Comparison of ENCODE assay signal across 37 cellular contexts in genomic region chr2:140187086-140187485, GRCh38.
DNase-seq lines count a peak whose midpoint lies in the region; ATAC-seq, FAIRE-seq and TF ChIP-seq lines count a peak whose summit lies in the region.
"Had no signal": no experiment of that assay in that cellular context is flagged by ENCODE, and none has a peak within 500 bp of the region (broad histone marks: within the 10 kb centered on the region; RNA-seq: fewer than 3 reads in every experiment).

No MANE protein-coding gene starts in this region.

- H3K4me3 Mint-ChIP-seq in GM23338 (no peak overlapping the region), H9 (no peak overlapping the region)
- H3K4me3 Mint-ChIP-seq: B cell; CD14-positive monocyte; CD4-positive, alpha-beta memory T cell; CD4-positive, alpha-beta T cell; CD4-positive, CD25-positive, alpha-beta regulatory T cell; CD8-positive, alpha-beta memory T cell; CD8-positive, alpha-beta T cell had no signal

- no peaks in the 10 kb centered on the region for H3K36me3 Mint-ChIP-seq in GM23338 (ENCODE audit: low read depth)
- no peaks in the 10 kb centered on the region for H3K36me3 Mint-ChIP-seq in H9 (ENCODE audit: insufficient read depth in 1 of 3, low read depth in 3 of 3)
- H3K36me3 Mint-ChIP-seq: CD14-positive monocyte; CD4-positive, alpha-beta memory T cell; CD4-positive, CD25-positive, alpha-beta regulatory T cell; CD8-positive, alpha-beta memory T cell; CD8-positive, alpha-beta T cell had no signal

- in situ Hi-C loops in HepG2 (cut with HindIII; ENCODE audit: extremely low pct_ligation_motif_present, low pct_unique_long_range_greater_than_20kb): no loop called here

- H3K23me2 ChIP-seq in H9 (ENCODE audit: insufficient read length, low read depth, low read length, poor library complexity, severe bottlenecking): no peaks in the 10 kb centered on the region

- H3K4ac ChIP-seq in H9 (ENCODE audit: low read depth, low read length): no peak overlapping the region

- H3K36me3 ChIP-seq in HepG2 (replicated peaks in 1 of 2; ENCODE audit: control insufficient read depth in 1 of 2, insufficient read depth in 2 of 2, low read length in 2 of 2) (no peaks in the 10 kb centered on the region), right lobe of liver (no peaks in the 10 kb centered on the region), GM23338 (ENCODE audit: insufficient read depth) (no peaks in the 10 kb centered on the region), HEK293 (ENCODE audit: control insufficient read depth in 2 of 2, insufficient read depth in 1 of 2, low read length in 2 of 2) (no peaks in the 10 kb centered on the region)
- H3K36me3 ChIP-seq: BE2C; BLaER1; BLaER1 treated with 17β-estradiol and CSF1 and Interleukin-3, amounts not matched to agents 10 nM and 100 nM had no signal

- H2AK5ac ChIP-seq in H9 (ENCODE audit: insufficient read length, low read length): no peak overlapping the region

- 3% methylated on average over 4 of the region's 4 CpGs for WGBS in HepG2 (ENCODE audit: low lambda C conversion rate)
- WGBS in right lobe of liver (ENCODE audit: insufficient coverage, low coverage, low lambda C conversion rate, missing lambda C conversion rate): 53% methylated on average over 4 of the region's 4 CpGs
- WGBS in H9 (ENCODE audit: extremely low coverage, insufficient read length, low lambda C conversion rate): no CpG with 5 or more reads among the region's 4 CpGs

- POLR2A ChIA-PET in HepG2 (lab: Yijun Ruan, JAX): no interaction called here
- POLR2A ChIA-PET in HEK293 (lab: Yijun Ruan, JAX): no interaction called here

- intact Hi-C loops in HepG2 (cut with micrococcal nuclease; ENCODE audit: unreplicated experiment) (no loop called here), right lobe of liver (cut with DNase I) (no loop called here)

- no peak overlapping the region for H2BK15ac ChIP-seq in H9 (ENCODE audit: low read depth, low read length)

- TF ChIP-seq RAD21 in HepG2 (CRISPR knock-in tag; IDR thresholded peaks at IDR 0.05): no peak

- H3K27me3 Mint-ChIP-seq in GM23338 (ENCODE audit: insufficient read depth, low read depth, poor library complexity) (no peaks in the 10 kb centered on the region), H9 (ENCODE audit: low read depth) (no peaks in the 10 kb centered on the region)
- H3K27me3 Mint-ChIP-seq: B cell; CD4-positive, alpha-beta memory T cell; CD4-positive, alpha-beta T cell; CD4-positive, CD25-positive, alpha-beta regulatory T cell; CD8-positive, alpha-beta memory T cell had no signal

- no peak overlapping the region for H3K56ac ChIP-seq in H9 (ENCODE audit: insufficient read length, low read depth, low read length)

- H3K18ac ChIP-seq in H9 (ENCODE audit: insufficient read length, low read depth, low read length): no peak overlapping the region

- no peak overlapping the region for H2BK120ac ChIP-seq in H9 (ENCODE audit: low read depth, low read length, poor library complexity, severe bottlenecking)

- no peak overlapping the region for H2BK12ac ChIP-seq in H9 (ENCODE audit: insufficient read length, low read depth, low read length)

- H3K27me3 ChIP-seq in HepG2 (ENCODE audit: control insufficient read depth in 1 of 2, insufficient read depth in 2 of 2, low read length in 2 of 2) (no peaks in the 10 kb centered on the region), right lobe of liver (no peaks in the 10 kb centered on the region), GM23338 (ENCODE audit: insufficient read depth) (no peaks in the 10 kb centered on the region), H9 (ENCODE audit: insufficient read depth, low read length) (no peaks in the 10 kb centered on the region)
- H3K27me3 ChIP-seq: BE2C; BLaER1; BLaER1 treated with 17β-estradiol and CSF1 and Interleukin-3, amounts not matched to agents 10 nM and 100 nM had no signal

- no peak overlapping the region for H3K4me2 ChIP-seq in HepG2 (ENCODE audit: low read depth, low read length)
- no peak overlapping the region for H3K4me2 ChIP-seq in GM23338
- H3K4me2 ChIP-seq in H9 (ENCODE audit: insufficient read depth, insufficient read length, low read length): no peak overlapping the region
- H3K4me2 ChIP-seq: A549; BLaER1; BLaER1 treated with 17β-estradiol and CSF1 and Interleukin-3, amounts not matched to agents 10 nM and 100 nM had no signal

- TF ChIP-seq CTCF in HepG2 (CRISPR knock-in tag; IDR thresholded peaks at IDR 0.05): no peak
- TF ChIP-seq CTCF in right lobe of liver (IDR thresholded peaks at IDR 0.05): no peak
- TF ChIP-seq CTCF in GM23338 (conservative IDR thresholded peaks at IDR 0.05; ENCODE audit: low read depth in 2 of 2): no peak
- TF ChIP-seq CTCF in H9 (conservative IDR thresholded peaks at IDR 0.05): no peak
- no peak for TF ChIP-seq CTCF in HEK293 (tag by site-specific recombination; IDR thresholded peaks at IDR 0.05)

- no peak overlapping the region for H3K23ac ChIP-seq in H9 (ENCODE audit: insufficient read length, low read depth, low read length)

- no peaks in the 10 kb centered on the region for H3F3A ChIP-seq in GM23338 (replicated peaks; ENCODE audit: low read depth)

- FAIRE-seq in HepG2 (lab: Jason Lieb, UNC) (no peak), GM19239 (lab: Jason Lieb, UNC) (no peak)
- FAIRE-seq: A204.1, A549, D721Med had no signal

- no peak overlapping the region for H4K91ac ChIP-seq in H9 (ENCODE audit: insufficient read length, low read depth, low read length)

- H3K9ac ChIP-seq in HepG2 (ENCODE audit: insufficient read depth, low read depth, low read length) (no peak overlapping the region), H9 (ENCODE audit: extremely low read depth, insufficient read length, low read length) (no peak overlapping the region)
- H3K9ac ChIP-seq: BLaER1; BLaER1 treated with 17β-estradiol and CSF1 and Interleukin-3, amounts not matched to agents 10 nM and 100 nM had no signal

- DNase-seq in HepG2 (ENCODE audit: low spot score) (no peak), right lobe of liver (no peak), GM23338 (ENCODE audit: low spot score) (no peak), H9 (no peak), GM19239 (ENCODE audit: insufficient read length, low spot score) (no peak)
- no peak for DNase-seq in stimulated activated CD4-positive, alpha-beta T cell treated with anti-CD3 and anti-CD28 coated beads, Interleukin-1b, Interleukin-23, amount 100 ng/mL, for 48 hours
- DNase-seq: 8988T; ACHN; AML-193; BE2C; C1 segment of cervical spinal cord; Caco-2; Calu3; CD4-positive, alpha-beta memory T cell; CD4-positive, alpha-beta T cell; CD4-positive, CD25-positive, alpha-beta regulatory T cell; CD8-positive, alpha-beta memory T cell; CD8-positive, alpha-beta T cell; COR-L47; DMS 273 treated with DMSO at 0.1 percent for 48 hours; DMS153; DMS53; DMS79; DMS79 treated with DMSO at 0.1 percent for 48 hours; DND-41; EL had no signal

- H3K27ac Mint-ChIP-seq in GM23338: 0 out of 2 replicates have a peak overlapping the region, but pooled peaks have one; percentile 47
- H3K27ac Mint-ChIP-seq in H9: peak overlapping the region in 2 of 3 experiments; percentile 4 to 44; a peak in 3 of 7 replicates
- H3K27ac Mint-ChIP-seq: B cell; CD14-positive monocyte; CD4-positive, alpha-beta memory T cell; CD4-positive, alpha-beta T cell; CD4-positive, CD25-positive, alpha-beta regulatory T cell; CD8-positive, alpha-beta memory T cell; CD8-positive, alpha-beta T cell had no signal

- TF ChIP-seq EP300 in HepG2 (IDR thresholded peaks at IDR 0.05; ENCODE audit: low read depth in 2 of 2, low read length in 2 of 2) (no peak), HepG2 (CRISPR knock-in tag; IDR thresholded peaks at IDR 0.05; ENCODE audit: borderline replicate concordance) (no peak)

- H3K27ac ChIP-seq in HepG2 (ENCODE audit: extremely low read length, insufficient read depth, low read length) (no peak overlapping the region), right lobe of liver (no peak overlapping the region), GM23338 (ENCODE audit: low read depth) (no peak overlapping the region), H9 (ENCODE audit: insufficient read length, low read depth, low read length) (no peak overlapping the region), HEK293 (ENCODE audit: extremely low read depth, low read depth, low read length) (no peak overlapping the region)
- H3K27ac ChIP-seq: 22Rv1; A549; BLaER1; BLaER1 treated with 17β-estradiol and CSF1 and Interleukin-3, amounts not matched to agents 10 nM and 100 nM; C4-2B had no signal

- H3K4me3 ChIP-seq in HepG2 (replicated peaks in 1 of 3; ENCODE audit: insufficient read depth in 1 of 3, low read depth in 2 of 3, low read length in 3 of 3) (no peak overlapping the region), right lobe of liver (no peak overlapping the region), GM23338 (no peak overlapping the region), HEK293 (ENCODE audit: low read depth, low read length) (no peak overlapping the region)
- H3K4me3 ChIP-seq: A549; BLaER1; BLaER1 treated with 17β-estradiol and CSF1 and Interleukin-3, amounts not matched to agents 10 nM and 100 nM had no signal

- H3K9me3 Mint-ChIP-seq in GM23338 (no peaks in the 10 kb centered on the region), H9 (no peaks in the 10 kb centered on the region; a peak in 1 of 5 replicates)

- no peaks in the 10 kb centered on the region for H3K79me1 ChIP-seq in H9 (ENCODE audit: insufficient read depth, low read depth, low read length, poor library complexity, severe bottlenecking)

- H3K9me3 ChIP-seq in HepG2 (ENCODE audit: low read length): no peaks in the 10 kb centered on the region
- H3K9me3 ChIP-seq in right lobe of liver: no peaks in the 10 kb centered on the region
- no peaks in the 10 kb centered on the region for H3K9me3 ChIP-seq in H9 (ENCODE audit: control insufficient read depth, low read depth, low read length)
- H3K9me3 ChIP-seq in HEK293 (ENCODE audit: control insufficient read depth, insufficient read depth, low read depth, low read length): no peaks in the 10 kb centered on the region
- H3K9me3 ChIP-seq: A549; BE2C; BLaER1; BLaER1 treated with 17β-estradiol and CSF1 and Interleukin-3, amounts not matched to agents 10 nM and 100 nM; Caco-2 had no signal

- CTCF ChIA-PET in HepG2 (lab: Yijun Ruan, JAX; ENCODE audit: low intra/inter-chr PET ratio, low total read pairs): no interaction called here
- CTCF ChIA-PET in HEK293 (lab: Yijun Ruan, JAX): interaction anchor here (0.5 kb wide), 1 partner anchor 1956 kb away, joined by 3 read pairs; no protein-coding TSS in a partner anchor

- H4K5ac ChIP-seq in H9 (ENCODE audit: insufficient read length, low read depth, low read length): no peak overlapping the region

- no peak for TF ChIP-seq POLR2A in HepG2 (IDR thresholded peaks at IDR 0.05; ENCODE audit: insufficient read depth in 1 of 2, low read depth in 2 of 2, low read length in 2 of 2)
- TF ChIP-seq POLR2A in right lobe of liver (IDR thresholded peaks at IDR 0.05): no peak

- H2BK5ac ChIP-seq in H9 (ENCODE audit: insufficient read length, low read length): no peak overlapping the region

- peaks cover 15% of the 10 kb centered on the region; the same call in 2 of the 3 replicates for H3K4me1 Mint-ChIP-seq in GM23338
- peaks cover 4 to 10% of the 10 kb centered on the region in 2 experiments for H3K4me1 Mint-ChIP-seq in H9
- H3K4me1 Mint-ChIP-seq: B cell; CD14-positive monocyte; CD4-positive, alpha-beta memory T cell; CD4-positive, CD25-positive, alpha-beta regulatory T cell; CD8-positive, alpha-beta memory T cell had no signal

- no peaks in the 10 kb centered on the region for H4K20me1 ChIP-seq in HepG2 (ENCODE audit: insufficient read depth, low read length)
- no peaks in the 10 kb centered on the region for H4K20me1 ChIP-seq in GM23338 (replicated peaks; ENCODE audit: insufficient read depth)
- no peaks in the 10 kb centered on the region for H4K20me1 ChIP-seq in H9 (ENCODE audit: control insufficient read depth, insufficient read depth, insufficient read length)
- H4K20me1 ChIP-seq: BLaER1; BLaER1 treated with 17β-estradiol and CSF1 and Interleukin-3, amounts not matched to agents 10 nM and 100 nM had no signal

- no peak overlapping the region for H3K14ac ChIP-seq in H9 (ENCODE audit: insufficient read depth, low read length)

- no peaks in the 10 kb centered on the region for H3K79me2 ChIP-seq in HepG2 (ENCODE audit: insufficient read depth, low read length)
- no peaks in the 10 kb centered on the region for H3K79me2 ChIP-seq in GM23338 (replicated peaks; ENCODE audit: insufficient read depth)
- no peaks in the 10 kb centered on the region for H3K79me2 ChIP-seq in H9 (ENCODE audit: insufficient read depth, low read length)

- no peak overlapping the region for H4K8ac ChIP-seq in H9 (replicated peaks; ENCODE audit: insufficient read length, low read depth, low read length)

- H3K4me1 ChIP-seq in HepG2 (ENCODE audit: insufficient read depth, low read length) (no peaks in the 10 kb centered on the region), right lobe of liver (no peaks in the 10 kb centered on the region), GM23338 (ENCODE audit: insufficient read depth) (no peaks in the 10 kb centered on the region), H9 (ENCODE audit: insufficient read depth, low read length) (no peaks in the 10 kb centered on the region; the same call in 1 of the 2 replicates), HEK293 (ENCODE audit: control insufficient read depth, insufficient read depth, low read length) (no peaks in the 10 kb centered on the region)
- H3K4me1 ChIP-seq: A549; BE2C; BLaER1; BLaER1 treated with 17β-estradiol and CSF1 and Interleukin-3, amounts not matched to agents 10 nM and 100 nM; Caco-2 had no signal

- BruUV-seq in HepG2 (replicated peaks; lab: Mats Ljungman, UMichigan): no TSS peak

- H2BK20ac ChIP-seq in H9 (ENCODE audit: low read depth, low read length, poor library complexity, severe bottlenecking): no peak overlapping the region

- no peak overlapping the region for H3T11ph ChIP-seq in H9 (ENCODE audit: low read length)

- ATAC-seq in HepG2 (no peak), right lobe of liver (no peak), GM23338 (no peak), HG03520 (IDR thresholded peaks at IDR 0.05; ENCODE audit: unreplicated experiment) (no peak)
- ATAC-seq: A549; CD8-positive, alpha-beta T cell had no signal

- no peaks in the 10 kb centered on the region for H3K9me2 ChIP-seq in GM23338 (ENCODE audit: insufficient read depth)

- no peak overlapping the region for H2AFZ ChIP-seq in HepG2 (ENCODE audit: low read length)
- no peak overlapping the region for H2AFZ ChIP-seq in GM23338
- no peak overlapping the region for H2AFZ ChIP-seq in H9 (ENCODE audit: low read length)

Comparison
In these comparisons a context has a peak if more than half of its experiments do, and no peak if none do; other contexts are left out.
1. Of the 63 proteins assayed by ChIP-seq in both HepG2 and HEK293: peak only in HepG2: none; only in HEK293: ATF2; in both: none; in neither: 62.